In the genomic region with DNA sequence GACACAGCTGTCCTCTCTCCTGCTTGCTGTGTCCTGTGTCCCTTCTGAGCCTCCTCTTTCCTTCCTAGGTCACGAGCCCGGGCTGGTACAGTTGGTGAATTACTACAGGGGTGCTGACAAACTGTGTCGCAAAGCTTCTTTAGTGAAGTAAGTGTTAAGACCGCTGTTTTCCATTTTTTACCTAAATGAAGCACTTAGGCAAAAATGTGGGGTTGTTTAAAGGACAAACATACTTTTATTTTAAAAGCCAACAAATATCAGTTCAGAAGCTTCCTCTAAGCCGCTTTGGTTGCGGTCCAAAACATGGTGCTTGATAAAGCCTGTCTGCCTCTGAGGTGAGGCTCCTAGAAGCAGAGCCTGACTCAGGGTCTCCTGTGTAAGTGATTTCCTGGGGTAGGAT, we compare ENCODE assay signal across 21 cellular contexts.
"Had no signal": no experiment of that assay in that cellular context is flagged by ENCODE, and none has a peak within 500 bp of the region (broad histone marks: within the 10 kb centered on the region; RNA-seq: fewer than 3 reads in every experiment).

No MANE protein-coding gene starts in this region.

- H3K27ac ChIP-seq: colonic mucosa, heart right ventricle, neural progenitor cell, pancreas, testis, tibial nerve, upper lobe of right lung, vagina had no signal

- H3K9me3 ChIP-seq: colonic mucosa, heart right ventricle, mucosa of descending colon, pancreas, testis, tibial nerve, upper lobe of right lung, vagina had no signal

- ATAC-seq: esophagus mucosa, heart right ventricle, mucosa of descending colon, natural killer cell, pancreas, right cardiac atrium, upper lobe of right lung had no signal

- H3K36me3 Mint-ChIP-seq: natural killer cell had no signal

- H3K9me3 Mint-ChIP-seq: natural killer cell, neural progenitor cell had no signal

- H3K9ac ChIP-seq: neural progenitor cell had no signal

- H2AFZ ChIP-seq: neural progenitor cell had no signal

- H3K27me3 ChIP-seq: colonic mucosa, heart right ventricle, neural progenitor cell, pancreas, testis, tibial nerve, upper lobe of right lung, vagina had no signal

- H3K36me3 ChIP-seq: colonic mucosa, pancreas, upper lobe of right lung, vagina had no signal

- DNase-seq: colonic mucosa; dermis blood vessel endothelial cell; effector CD4-positive, alpha-beta T cell; heart right ventricle; hypothalamus; kidney glomerular epithelial cell; mucosa of descending colon; natural killer cell; nucleus accumbens; pancreas; right cardiac atrium; stimulated activated CD4-positive, alpha-beta T cell treated with anti-CD3 and anti-CD28 coated beads, Interleukin-2, amount 100 ng/mL, for 48 hours; stimulated activated naive CD4-positive, alpha-beta T cell treated with Interleukin-2 at 50 U/mL for 16 hours; testis; upper lobe of right lung had no signal

- H3K4me2 ChIP-seq: neural progenitor cell, smooth muscle cell had no signal

- H3K4me3 Mint-ChIP-seq: natural killer cell, neural progenitor cell had no signal

- H3K4me3 ChIP-seq: colonic mucosa, heart right ventricle, mucosa of descending colon, neural progenitor cell, pancreas, smooth muscle cell, testis, tibial nerve, upper lobe of right lung, vagina had no signal

- H3K27ac Mint-ChIP-seq: natural killer cell, neural progenitor cell, progenitor cell of endocrine pancreas had no signal
